ENCODE assay signal across 23 cellular contexts in the genomic region with DNA sequence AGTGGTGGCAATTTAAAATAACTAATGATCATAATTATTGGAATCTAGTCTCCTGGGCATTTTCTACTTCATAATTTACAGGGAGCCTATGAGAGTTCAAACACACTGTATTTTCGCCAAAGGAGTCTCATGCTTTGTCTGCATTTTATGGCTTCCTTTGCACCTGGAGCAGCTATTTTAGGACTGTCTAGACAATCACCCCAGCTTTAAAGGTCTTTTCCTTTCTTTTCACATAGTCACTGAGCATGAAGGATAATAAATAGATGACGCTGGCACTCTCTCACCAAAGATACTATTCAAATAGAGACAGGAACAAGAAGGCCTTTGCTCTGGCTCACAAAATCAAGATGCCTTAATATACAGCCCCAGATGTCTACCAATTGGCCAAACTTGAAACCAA. TPM values are rescaled to one million over a fixed set of nuclear protein-coding genes. Genes with fewer than 3 reads are reported as not detected.
DNase-seq lines count a peak whose midpoint lies in the region; FAIRE-seq and TF ChIP-seq lines count a peak whose summit lies in the region.
"Had no signal": no experiment of that assay in that cellular context is flagged by ENCODE, and none has a peak within 500 bp of the region (broad histone marks: within the 10 kb centered on the region; RNA-seq: fewer than 3 reads in every experiment).

No MANE protein-coding gene starts in this region.

- H2AFZ ChIP-seq in KMS-11 (ENCODE audit: low read depth) = no peak overlapping the region
- no peak overlapping the region for H2AFZ ChIP-seq in endothelial cell of umbilical vein (ENCODE audit: low read depth, low read length)
- H2AFZ ChIP-seq: PC-9 had no signal

- TF ChIP-seq CTCF in KMS-11 (conservative IDR thresholded peaks at IDR 0.05; ENCODE audit: low read depth, low read length) (no peak), endothelial cell of umbilical vein (IDR thresholded peaks at IDR 0.05; ENCODE audit: extremely low read depth in 1 of 2, insufficient read depth in 1 of 2, low read depth in 1 of 2, low read length in 2 of 2) (no peak), Caco-2 (IDR thresholded peaks at IDR 0.05; ENCODE audit: insufficient read depth in 1 of 2, low read depth in 1 of 2, low read length in 1 of 2, severe bottlenecking in 1 of 2, unreplicated experiment in 1 of 2) (no peak), spleen (IDR thresholded peaks at IDR 0.05 in 8 of 11, conservative IDR thresholded peaks at IDR 0.05 in 3 of 11) (no peak)

- H3K36me3 ChIP-seq in KMS-11 (ENCODE audit: insufficient read depth) (no peaks in the 10 kb centered on the region), endothelial cell of umbilical vein (ENCODE audit: control insufficient read depth in 2 of 2, extremely low read depth in 1 of 2, insufficient read depth in 2 of 2, low read length in 2 of 2) (no peaks in the 10 kb centered on the region), Caco-2 (ENCODE audit: control insufficient read depth, insufficient read depth, low read length) (no peaks in the 10 kb centered on the region), spleen (no peaks in the 10 kb centered on the region)
- H3K36me3 ChIP-seq: BLaER1 treated with 17β-estradiol and CSF1 and Interleukin-3, amounts not matched to agents 10 nM and 100 nM had no signal

- H3K36me3 Mint-ChIP-seq in Caco-2 (ENCODE audit: insufficient read depth, unreplicated experiment) = no peaks in the 10 kb centered on the region
- H3K36me3 Mint-ChIP-seq: CD8-positive, alpha-beta T cell; IgD-negative memory B cell had no signal

- H3K4me3 Mint-ChIP-seq in Caco-2 (ENCODE audit: unreplicated experiment) = no peak overlapping the region
- H3K4me3 Mint-ChIP-seq: CD8-positive, alpha-beta T cell; IgD-negative memory B cell had no signal

- intact Hi-C loops in endothelial cell of umbilical vein (cut with micrococcal nuclease) = no loop called here
- intact Hi-C loops in Caco-2 (cut with micrococcal nuclease; ENCODE audit: unreplicated experiment) = no loop called here
- intact Hi-C loops in spleen (cut with DNase I; ENCODE audit: low total_unique reads) = no loop called here

- no peaks in the 10 kb centered on the region for H3K27me3 Mint-ChIP-seq in Caco-2 (ENCODE audit: insufficient read depth, unreplicated experiment)

- no peak overlapping the region for H3K4me3 ChIP-seq in KMS-11 (IDR thresholded peaks at IDR 0.05; ENCODE audit: insufficient read depth, low read depth, low read length)
- H3K4me3 ChIP-seq in endothelial cell of umbilical vein (replicated peaks in 1 of 3; ENCODE audit: insufficient read depth in 1 of 3, low read depth in 1 of 3, low read length in 3 of 3) = no peak overlapping the region
- H3K4me3 ChIP-seq in Caco-2 (ENCODE audit: low read depth, low read length) = no peak overlapping the region
- no peak overlapping the region for H3K4me3 ChIP-seq in spleen
- H3K4me3 ChIP-seq: BLaER1 treated with 17β-estradiol and CSF1 and Interleukin-3, amounts not matched to agents 10 nM and 100 nM; PC-9 had no signal

- H3K9me3 ChIP-seq in endothelial cell of umbilical vein (replicated peaks; ENCODE audit: control insufficient read depth, insufficient read depth, low read length) = no peaks in the 10 kb centered on the region
- no peaks in the 10 kb centered on the region for H3K9me3 ChIP-seq in Caco-2
- no peaks in the 10 kb centered on the region for H3K9me3 ChIP-seq in spleen
- H3K9me3 ChIP-seq: SK-N-SH had no signal

- no peak overlapping the region for H3K9ac ChIP-seq in KMS-11
- no peak overlapping the region for H3K9ac ChIP-seq in endothelial cell of umbilical vein (replicated peaks; ENCODE audit: extremely low read depth, insufficient read depth, low read length)
- H3K9ac ChIP-seq: BLaER1 treated with 17β-estradiol and CSF1 and Interleukin-3, amounts not matched to agents 10 nM and 100 nM; SK-N-SH had no signal

- H3K4me1 ChIP-seq in KMS-11 (ENCODE audit: low read depth, poor library complexity, severe bottlenecking) = peaks cover 42% of the 10 kb centered on the region
- H3K4me1 ChIP-seq in endothelial cell of umbilical vein (ENCODE audit: control insufficient read depth, extremely low read depth, insufficient read depth, low read length) = peaks cover 2% of the 10 kb centered on the region
- H3K4me1 ChIP-seq in Caco-2 = 0 out of 2 replicates have a peak, but pooled peaks cover 4% of the 10 kb centered on the region
- no peaks in the 10 kb centered on the region for H3K4me1 ChIP-seq in spleen

- no peaks in the 10 kb centered on the region for H3K79me2 ChIP-seq in KMS-11 (ENCODE audit: insufficient read depth, low read depth)
- H3K79me2 ChIP-seq in endothelial cell of umbilical vein (ENCODE audit: control insufficient read depth, insufficient read depth, low read length) = no peaks in the 10 kb centered on the region

- peak overlapping the region; percentile 29; the same call in 1 of the 2 replicates for H3K27ac ChIP-seq in KMS-11
- peak overlapping the region; percentile 29 for H3K27ac ChIP-seq in endothelial cell of umbilical vein (ENCODE audit: insufficient read depth, low read depth, low read length)
- H3K27ac ChIP-seq in spleen = no peak overlapping the region
- H3K27ac ChIP-seq: BLaER1 treated with 17β-estradiol and CSF1 and Interleukin-3, amounts not matched to agents 10 nM and 100 nM; PC-9; RWPE1 had no signal

- H3K4me2 ChIP-seq in KMS-11 (peak overlapping the region; percentile 48; the same call in 1 of the 2 replicates), endothelial cell of umbilical vein (ENCODE audit: insufficient read depth, low read length) (no peak overlapping the region)
- H3K4me2 ChIP-seq: PC-9, SK-N-SH had no signal

- BruUV-seq in endothelial cell of umbilical vein (replicated peaks; lab: Mats Ljungman, UMichigan) (no TSS peak), Caco-2 (replicated peaks; lab: Mats Ljungman, UMichigan) (no TSS peak)

- CTCF ChIA-PET in endothelial cell of umbilical vein (lab: Charles Lee) (no interaction called here), Caco-2 (lab: Charles Lee) (no interaction called here)

- WGBS in spleen, 5 donors = 25 to 71% (median 59%) methylated on average over 2 of the region's 2 CpGs

- dilution Hi-C loops in endothelial cell of umbilical vein (cut with MboI; ENCODE audit: extremely low pct_ligation_motif_present, low sequenced_read_pairs) = no loop called here

- POLR2A ChIA-PET in endothelial cell of umbilical vein (lab: Charles Lee) = no interaction called here
- POLR2A ChIA-PET in Caco-2 (lab: Charles Lee) = no interaction called here

- H3K9me1 ChIP-seq in endothelial cell of umbilical vein (replicated peaks; ENCODE audit: control insufficient read depth, extremely low read depth, insufficient read depth, low read length) = no peaks in the 10 kb centered on the region

- FAIRE-seq in endothelial cell of umbilical vein (lab: Jason Lieb, UNC) = no peak

- peaks cover 17% of the 10 kb centered on the region for H3K4me1 Mint-ChIP-seq in Caco-2 (ENCODE audit: low read depth, unreplicated experiment)

- no peak for TF ChIP-seq POLR2A in endothelial cell of umbilical vein (IDR thresholded peaks at IDR 0.05; ENCODE audit: low read depth, low read length)
- TF ChIP-seq POLR2A in spleen (IDR thresholded peaks at IDR 0.05) = no peak

- no peak overlapping the region for H3K27ac Mint-ChIP-seq in Caco-2 (ENCODE audit: unreplicated experiment)
- H3K27ac Mint-ChIP-seq: CD8-positive, alpha-beta T cell; IgD-negative memory B cell had no signal

- H4K20me1 ChIP-seq in KMS-11 (ENCODE audit: insufficient read depth) (no peaks in the 10 kb centered on the region), endothelial cell of umbilical vein (replicated peaks; ENCODE audit: control insufficient read depth, extremely low read depth, insufficient read depth, low read length) (no peaks in the 10 kb centered on the region)
- H4K20me1 ChIP-seq: BLaER1 treated with 17β-estradiol and CSF1 and Interleukin-3, amounts not matched to agents 10 nM and 100 nM had no signal

- no peaks in the 10 kb centered on the region for H3K9me3 Mint-ChIP-seq in Caco-2 (ENCODE audit: unreplicated experiment)
- H3K9me3 Mint-ChIP-seq: CD8-positive, alpha-beta T cell had no signal

- DNase-seq in NCI-H1417 treated with DMSO at 0.1 percent for 48 hours (lab: John Stamatoyannopoulos, UW) (peak; percentile 25), NCI-H748 (lab: John Stamatoyannopoulos, UW; ENCODE audit: unreplicated experiment) (peak; percentile 45), endothelial cell of umbilical vein (ENCODE audit: low read depth, low spot score) (peak; percentile 71), medulla oblongata (ENCODE audit: extremely low spot score) (no peak), Caco-2 (no peak), spleen (no peak)
- DNase-seq: Calu3; CD8-positive, alpha-beta T cell; DMS79; H7; Karpas-422; NCI-H1436; NCI-H2029; NCI-H510A; PC-9; SHP77 treated with DMSO at 0.1 percent for 48 hours; SK-N-SH; T-helper 2 cell had no signal

- H3K27me3 ChIP-seq in KMS-11 (ENCODE audit: insufficient read depth, low read depth) (no peaks in the 10 kb centered on the region), endothelial cell of umbilical vein (ENCODE audit: control insufficient read depth in 2 of 2, insufficient read depth in 2 of 2, low read length in 2 of 2) (no peaks in the 10 kb centered on the region), Caco-2 (replicated peaks; ENCODE audit: control insufficient read depth, insufficient read depth, low read length) (no peaks in the 10 kb centered on the region), spleen (replicated peaks in 1 of 7) (peaks cover 0 to 5% (median 0%) of the 10 kb centered on the region in 7 donors)

TF ChIP-seq in endothelial cell of umbilical vein, 7 proteins besides CTCF, POLR2A, EP300 and RAD21:
- TF ChIP-seq, protein P1, sequence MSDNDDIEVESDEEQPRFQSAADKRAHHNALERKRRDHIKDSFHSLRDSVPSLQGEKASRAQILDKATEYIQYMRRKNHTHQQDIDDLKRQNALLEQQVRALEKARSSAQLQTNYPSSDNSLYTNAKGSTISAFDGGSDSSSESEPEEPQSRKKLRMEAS (IDR thresholded peaks at IDR 0.05; ENCODE audit: insufficient read depth, insufficient read length) = no peak
TF ChIP-seq in endothelial cell of umbilical vein: peak in this region for 0.

RNA-seq across cellular contexts. Expression of a gene that starts 43.0 kb away (rescaled TPM):
- total RNA-seq in endothelial cell of umbilical vein (not detected in 2 replicates), Caco-2 (2022) (not detected in 2 replicates), spleen (not detected)
- polyA plus RNA-seq in endothelial cell of umbilical vein (not detected in 2 replicates), spleen (not detected)
- polyA plus RNA-seq in endothelial cell of umbilical vein (2011; cell fraction: cytosol; rRNA removed) = not detected in 2 replicates
- not detected in 2 replicates for polyA plus RNA-seq in endothelial cell of umbilical vein (2011; cell fraction: nucleus; rRNA removed)
- polyA plus RNA-seq in endothelial cell of umbilical vein (2012) = not detected in 2 replicates
- not detected in 2 replicates for polyA minus RNA-seq in endothelial cell of umbilical vein
- polyA minus RNA-seq in endothelial cell of umbilical vein (2011; cell fraction: cytosol; rRNA and poly(A)+ RNA removed) = not detected
- polyA minus RNA-seq in endothelial cell of umbilical vein (2011; cell fraction: nucleus; rRNA and poly(A)+ RNA removed) = not detected in 2 replicates
- total RNA-seq: Calu3; CD8-positive, alpha-beta T cell; H7; M059J; PC-9 had no signal
- polyA plus RNA-seq: IgD-negative memory B cell, SK-N-SH had no signal

Comparison
In these comparisons a context has a peak if more than half of its experiments do, and no peak if none do; other contexts are left out.
1. H3K27ac ChIP-seq: peak in KMS-11 (single experiment) and endothelial cell of umbilical vein (single experiment); none in spleen (0 of 8).
2. DNase-seq: peak in NCI-H1417 treated with DMSO at 0.1 percent for 48 hours (single experiment), NCI-H748 (single experiment) and endothelial cell of umbilical vein (single experiment); none in medulla oblongata (single experiment), Caco-2 (0 of 2) and spleen (single experiment).